1 cellular context compared by ENCODE assay signal in the genomic region with DNA sequence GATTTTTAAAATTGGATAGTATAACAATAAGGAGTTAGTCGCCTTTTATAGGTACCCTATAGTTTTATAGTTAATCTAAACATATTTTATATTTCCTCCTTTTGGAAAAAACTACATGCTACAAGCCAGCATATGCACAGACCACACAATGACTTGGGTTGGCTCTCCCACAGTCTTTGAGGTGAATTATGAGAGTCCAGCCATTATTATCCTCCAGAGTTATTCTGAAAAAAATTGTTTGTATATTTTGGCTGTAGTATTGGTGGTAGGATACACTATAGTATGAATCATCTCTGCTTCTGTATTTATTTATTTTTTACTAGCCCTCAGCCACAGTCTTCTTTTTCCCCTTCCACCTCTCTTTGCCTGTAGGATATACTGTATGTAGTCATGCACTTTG.
TF ChIP-seq lines count a peak whose summit lies in the region.

No MANE protein-coding gene starts in this region.

TF ChIP-seq in GM12878, 131 proteins besides CTCF, POLR2A, EP300 and RAD21 (continued from another document):
- TF ChIP-seq, protein P1, sequence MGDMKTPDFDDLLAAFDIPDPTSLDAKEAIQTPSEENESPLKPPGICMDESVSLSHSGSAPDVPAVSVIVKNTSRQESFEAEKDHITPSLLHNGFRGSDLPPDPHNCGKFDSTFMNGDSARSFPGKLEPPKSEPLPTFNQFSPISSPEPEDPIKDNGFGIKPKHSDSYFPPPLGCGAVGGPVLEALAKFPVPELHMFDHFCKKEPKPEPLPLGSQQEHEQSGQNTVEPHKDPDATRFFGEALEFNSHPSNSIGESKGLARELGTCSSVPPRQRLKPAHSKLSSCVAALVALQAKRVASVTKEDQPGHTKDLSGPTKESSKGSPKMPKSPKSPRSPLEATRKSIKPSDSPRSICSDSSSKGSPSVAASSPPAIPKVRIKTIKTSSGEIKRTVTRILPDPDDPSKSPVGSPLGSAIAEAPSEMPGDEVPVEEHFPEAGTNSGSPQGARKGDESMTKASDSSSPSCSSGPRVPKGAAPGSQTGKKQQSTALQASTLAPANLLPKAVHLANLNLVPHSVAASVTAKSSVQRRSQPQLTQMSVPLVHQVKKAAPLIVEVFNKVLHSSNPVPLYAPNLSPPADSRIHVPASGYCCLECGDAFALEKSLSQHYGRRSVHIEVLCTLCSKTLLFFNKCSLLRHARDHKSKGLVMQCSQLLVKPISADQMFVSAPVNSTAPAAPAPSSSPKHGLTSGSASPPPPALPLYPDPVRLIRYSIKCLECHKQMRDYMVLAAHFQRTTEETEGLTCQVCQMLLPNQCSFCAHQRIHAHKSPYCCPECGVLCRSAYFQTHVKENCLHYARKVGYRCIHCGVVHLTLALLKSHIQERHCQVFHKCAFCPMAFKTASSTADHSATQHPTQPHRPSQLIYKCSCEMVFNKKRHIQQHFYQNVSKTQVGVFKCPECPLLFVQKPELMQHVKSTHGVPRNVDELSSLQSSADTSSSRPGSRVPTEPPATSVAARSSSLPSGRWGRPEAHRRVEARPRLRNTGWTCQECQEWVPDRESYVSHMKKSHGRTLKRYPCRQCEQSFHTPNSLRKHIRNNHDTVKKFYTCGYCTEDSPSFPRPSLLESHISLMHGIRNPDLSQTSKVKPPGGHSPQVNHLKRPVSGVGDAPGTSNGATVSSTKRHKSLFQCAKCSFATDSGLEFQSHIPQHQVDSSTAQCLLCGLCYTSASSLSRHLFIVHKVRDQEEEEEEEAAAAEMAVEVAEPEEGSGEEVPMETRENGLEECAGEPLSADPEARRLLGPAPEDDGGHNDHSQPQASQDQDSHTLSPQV (IDR thresholded peaks at IDR 0.05): no peak
